In the genomic region with DNA sequence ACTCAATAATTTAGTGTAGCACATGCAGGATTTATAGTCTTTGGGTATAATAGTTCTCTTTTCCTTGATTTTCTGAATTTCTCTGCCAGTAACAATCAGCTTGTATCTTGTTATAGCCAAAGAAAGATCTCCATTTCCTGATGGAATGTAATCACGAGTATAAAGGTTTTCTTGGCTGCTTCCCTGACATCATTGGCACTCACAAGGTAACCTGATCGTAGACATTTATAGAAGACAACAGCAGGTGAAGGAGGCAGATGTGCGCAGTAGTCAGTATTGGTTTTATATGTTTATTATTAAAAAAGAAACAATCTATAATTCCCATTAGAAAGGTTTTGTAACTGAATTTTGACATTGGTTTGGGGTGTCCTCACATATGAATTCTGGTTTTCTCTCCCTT, we compare ENCODE assay signal across 27 cellular contexts.
"Had no signal": no experiment of that assay in that cellular context is flagged by ENCODE, and none has a peak within 500 bp of the region (broad histone marks: within the 10 kb centered on the region; RNA-seq: fewer than 3 reads in every experiment).

No MANE protein-coding gene starts in this region.

- DNase-seq: islet precursor cell; left ventricle myocardium inferior; mesendoderm; naive B cell; natural killer cell; nephron progenitor cell; ovary; retina; right cardiac atrium; stimulated activated CD4-positive, alpha-beta T cell treated with anti-CD3 and anti-CD28 coated beads, Interleukin-12 subunit alpha, Interleukin-12 subunit beta, amount 100 ng/mL, for 4 hours; stimulated activated CD4-positive, alpha-beta T cell treated with anti-CD3 and anti-CD28 coated beads, Interleukin-15, amount 100 ng/mL, for 24 hours; stimulated activated CD4-positive, alpha-beta T cell treated with anti-CD3 and anti-CD28 coated beads, Interleukin-2, amount 100 ng/mL, for 24 hours; stimulated activated CD4-positive, alpha-beta T cell treated with anti-CD3 and anti-CD28 coated beads, Interleukin-4, amount 100 ng/mL, for 1 hour; stimulated activated naive B cell treated with anti-CD40 and anti-IgM and Interleukin-4, amounts not matched to agents 10 μg/mL and 1 μg/mL and 100 μg/mL, for 72 hours; stimulated activated naive CD8-positive, alpha-beta T cell treated with anti-CD3 and anti-CD28 coated beads, Interleukin-15, Interleukin-2, amounts not matched to agents 100 U/mL and 50 U/mL, for 24 hours; stomach; tibial artery; trophoblast cell; upper lobe of right lung had no signal

- H3K9me3 ChIP-seq: left ventricle myocardium inferior, neutrophil, ovary, stomach, suprapubic skin, thoracic aorta, tibial artery, upper lobe of right lung had no signal

- H3K4me1 ChIP-seq: left ventricle myocardium inferior, neural progenitor cell, stomach, suprapubic skin, tibial artery, upper lobe of right lung had no signal

- H3K36me3 ChIP-seq: neutrophil, ovary had no signal

- ATAC-seq: natural killer cell; right cardiac atrium; sciatic nerve; stimulated activated naive B cell treated with anti-CD40 and anti-IgM and Interleukin-4, amounts not matched to agents 10 μg/mL and 1 μg/mL and 100 μg/mL, for 72 hours; stimulated activated naive CD8-positive, alpha-beta T cell treated with anti-CD3 and anti-CD28 coated beads, Interleukin-15, Interleukin-2, amounts not matched to agents 100 U/mL and 50 U/mL, for 24 hours; upper lobe of right lung had no signal

- H3K4me3 ChIP-seq: hepatocyte, left ventricle myocardium inferior, lung, neural progenitor cell, ovary, skin epidermis, stomach, suprapubic skin, thoracic aorta, tibial artery, upper lobe of right lung had no signal

- H3K27ac ChIP-seq: hepatocyte, left ventricle myocardium inferior, neural progenitor cell, neutrophil, ovary, skin epidermis, stomach, suprapubic skin, thoracic aorta, tibial artery, upper lobe of right lung had no signal

- H3K27me3 ChIP-seq: hepatocyte, neural progenitor cell, neutrophil, ovary, stomach, suprapubic skin, tibial artery, upper lobe of right lung had no signal
